8 cellular contexts compared by ENCODE assay signal in genomic region chr3:126356373-126357298, GRCh38. TPM values are rescaled to one million over a fixed set of nuclear protein-coding genes. Genes with fewer than 3 reads are reported as not detected.
DNase-seq lines count a peak whose midpoint lies in the region; ATAC-seq and TF ChIP-seq lines count a peak whose summit lies in the region.

No MANE protein-coding gene starts in this region.

- H3K27ac Mint-ChIP-seq in activated naive CD8-positive, alpha-beta T cell treated with anti-CD3 and anti-CD28 coated beads for 36 hours = no peak overlapping the region

- peak overlapping the region; percentile 66 for H3K4me3 ChIP-seq in H7 (ENCODE audit: insufficient read depth, low read depth, low read length)
- H3K4me3 ChIP-seq in right atrium auricular region = peak overlapping the region; percentile 69 to 87

- peaks cover 6% of the 10 kb centered on the region for H3K4me1 Mint-ChIP-seq in activated naive CD8-positive, alpha-beta T cell treated with anti-CD3 and anti-CD28 coated beads for 36 hours

- peaks cover 47% of the 10 kb centered on the region for H3K27me3 Mint-ChIP-seq in activated naive CD8-positive, alpha-beta T cell treated with anti-CD3 and anti-CD28 coated beads for 36 hours

- no peak for TF ChIP-seq CTCF in right atrium auricular region (IDR thresholded peaks at IDR 0.05)

- H3K4me3 Mint-ChIP-seq in activated naive CD8-positive, alpha-beta T cell treated with anti-CD3 and anti-CD28 coated beads for 36 hours = peak overlapping the region; percentile 82

- no peaks in the 10 kb centered on the region for H3K36me3 Mint-ChIP-seq in activated naive CD8-positive, alpha-beta T cell treated with anti-CD3 and anti-CD28 coated beads for 36 hours

- H3K36me3 ChIP-seq in H7 (replicated peaks; ENCODE audit: control insufficient read depth, insufficient read depth, low read length) (no peaks in the 10 kb centered on the region), right atrium auricular region (peaks cover 11% of the 10 kb centered on the region)

- H3K27ac ChIP-seq in right atrium auricular region = peak overlapping the region; percentile 97

- H3K27me3 ChIP-seq in H7 (ENCODE audit: control insufficient read depth, insufficient read depth, low read length) (peaks cover 19% of the 10 kb centered on the region), right atrium auricular region (no peaks in the 10 kb centered on the region)

- H3K9me3 ChIP-seq in right atrium auricular region = no peaks in the 10 kb centered on the region

- no peaks in the 10 kb centered on the region for H3K9me3 Mint-ChIP-seq in activated naive CD8-positive, alpha-beta T cell treated with anti-CD3 and anti-CD28 coated beads for 36 hours

- H3K4me1 ChIP-seq in right atrium auricular region = peaks cover 0 to 53% of the 10 kb centered on the region in 2 donors

- DNase-seq in AG20443 (ENCODE audit: low spot score) = peak; percentile 44
- peak; percentile 90 for DNase-seq in H7
- DNase-seq in activated naive CD8-positive, alpha-beta T cell treated with anti-CD3 and anti-CD28 coated beads for 36 hours = no peak
- DNase-seq in right atrium auricular region (ENCODE audit: low spot score) = no peak
- peak; percentile 33 for DNase-seq in putamen (ENCODE audit: low spot score)
- no peak for DNase-seq in AML-193 (lab: John Stamatoyannopoulos, UW)
- DNase-seq in OCI-M2 (lab: John Stamatoyannopoulos, UW; ENCODE audit: unreplicated experiment) = no peak

- ATAC-seq in GM19397 (IDR thresholded peaks at IDR 0.05; ENCODE audit: unreplicated experiment) = no peak

RNA-seq across cellular contexts. Expression of gene KLF15, which starts 0.6 kb away (rescaled TPM):
- total RNA-seq in H7 (2014; rRNA removed; shearing (Covaris generic)) = 8.5 and 10.5 TPM in 2 replicates
- total RNA-seq in activated naive CD8-positive, alpha-beta T cell treated with anti-CD3 and anti-CD28 coated beads for 36 hours = under 1 TPM; 0.41 to 0.42 TPM
- total RNA-seq in right atrium auricular region = 10 to 100 TPM; 43.4 to 55.1 TPM

RNA-seq across cellular contexts. Expression of gene CFAP100, which starts 38.1 kb away (rescaled TPM):
- total RNA-seq in H7 (2014; rRNA removed; shearing (Covaris generic)) = 0.24 and 1.5 TPM in 2 replicates
- not detected for total RNA-seq in activated naive CD8-positive, alpha-beta T cell treated with anti-CD3 and anti-CD28 coated beads for 36 hours
- total RNA-seq in right atrium auricular region = not detected

Comparison
In these comparisons a context has a peak if more than half of its experiments do, and no peak if none do; other contexts are left out.
1. DNase-seq: peak in AG20443 (single experiment), H7 (single experiment) and putamen (single experiment); none in activated naive CD8-positive, alpha-beta T cell treated with anti-CD3 and anti-CD28 coated beads for 36 hours (single experiment), right atrium auricular region (single experiment), AML-193 (0 of 2) and OCI-M2 (single experiment).